Comparison of ENCODE assay signal across 12 cellular contexts in genomic region chr16:67181346-67181745, GRCh38. TPM values are rescaled to one million over a fixed set of nuclear protein-coding genes. Genes with fewer than 3 reads are reported as not detected.
A peak's percentile ranks its signal among the peaks of the same experiment; 100 is the strongest.
DNase-seq lines count a peak whose midpoint lies in the region; ATAC-seq, FAIRE-seq and TF ChIP-seq lines count a peak whose summit lies in the region.
"Had no signal": no experiment of that assay in that cellular context is flagged by ENCODE, and none has a peak within 500 bp of the region (broad histone marks: within the 10 kb centered on the region; RNA-seq: fewer than 3 reads in every experiment).

No MANE protein-coding gene starts in this region.

- TF ChIP-seq CTCF in SK-N-SH (IDR thresholded peaks at IDR 0.05) (no peak), astrocyte (IDR thresholded peaks at IDR 0.05; ENCODE audit: insufficient read depth, low read depth, low read length) (no peak), upper lobe of right lung (IDR thresholded peaks at IDR 0.05) (no peak)

- peaks cover 14% of the 10 kb centered on the region for H3K27me3 Mint-ChIP-seq in astrocyte (ENCODE audit: low read depth, unreplicated experiment)

- H3K27ac Mint-ChIP-seq in astrocyte (ENCODE audit: unreplicated experiment) = no peak overlapping the region
- H3K27ac Mint-ChIP-seq: stimulated activated effector memory CD8-positive, alpha-beta T cell treated with anti-CD3 and anti-CD28 coated beads, Interleukin-12 subunit alpha, Interleukin-12 subunit beta, amount 100 ng/mL, for 72 hours had no signal

- no peak for DNase-seq in SK-N-SH
- DNase-seq in astrocyte (ENCODE audit: low read depth) = peak; percentile 79
- peak; percentile 91 for DNase-seq in hepatic stellate cell (ENCODE audit: low spot score)
- DNase-seq in upper lobe of right lung = no peak
- no peak for DNase-seq in MV-4-11 (lab: John Stamatoyannopoulos, UW)
- no peak for DNase-seq in middle frontal gyrus (ENCODE audit: extremely low spot score, low spot score)
- DNase-seq in effector CD8-positive, alpha-beta T cell (lab: John Stamatoyannopoulos, UW) = no peak
- DNase-seq: activated T-cell treated with anti-CD3 and anti-CD28 coated beads, Interleukin-2, amount 50 U/mL, for 1 hour; NCI-H2081 treated with DMSO at 0.1 percent for 48 hours had no signal

- POLR2A ChIA-PET in SK-N-SH (lab: Yijun Ruan, JAX) = interaction anchor here (0.8 kb wide), 1 partner anchor 11 kb away, joined by 3 read pairs; the partner anchor contains the start of gene NOL3

- H3K9me3 Mint-ChIP-seq in astrocyte (ENCODE audit: unreplicated experiment) = peaks cover 2% of the 10 kb centered on the region
- H3K9me3 Mint-ChIP-seq: stimulated activated effector memory CD8-positive, alpha-beta T cell treated with anti-CD3 and anti-CD28 coated beads, Interleukin-12 subunit alpha, Interleukin-12 subunit beta, amount 100 ng/mL, for 72 hours had no signal

- H3K27me3 ChIP-seq in SK-N-SH (ENCODE audit: insufficient read depth) (no peaks in the 10 kb centered on the region), astrocyte (ENCODE audit: insufficient read depth, low read length) (no peaks in the 10 kb centered on the region), upper lobe of right lung (no peaks in the 10 kb centered on the region)

- no peak overlapping the region for H3K4me3 Mint-ChIP-seq in astrocyte (ENCODE audit: unreplicated experiment)
- H3K4me3 Mint-ChIP-seq: stimulated activated effector memory CD8-positive, alpha-beta T cell treated with anti-CD3 and anti-CD28 coated beads, Interleukin-12 subunit alpha, Interleukin-12 subunit beta, amount 100 ng/mL, for 72 hours had no signal

- H3K36me3 ChIP-seq in SK-N-SH (replicated peaks in 1 of 2; ENCODE audit: control insufficient read depth in 1 of 2, insufficient read depth in 2 of 2, low read length in 1 of 2) (no peaks in the 10 kb centered on the region), astrocyte (ENCODE audit: insufficient read depth, low read length) (no peaks in the 10 kb centered on the region), upper lobe of right lung (no peaks in the 10 kb centered on the region)

- FAIRE-seq in astrocyte (lab: Jason Lieb, UNC) = no peak
- FAIRE-seq: A549 had no signal

- WGBS in SK-N-SH (ENCODE audit: low lambda C conversion rate) = 44% methylated on average over 2 of the region's 2 CpGs

- TF ChIP-seq RAD21 in SK-N-SH (IDR thresholded peaks at IDR 0.05; ENCODE audit: low read length) = no peak

- H3K4me1 ChIP-seq in SK-N-SH (ENCODE audit: control insufficient read depth in 1 of 2, insufficient read depth in 2 of 2, low read depth in 1 of 2, low read length in 1 of 2) = peaks cover 14 to 44% of the 10 kb centered on the region in 2 experiments
- H3K4me1 ChIP-seq in astrocyte (ENCODE audit: insufficient read depth, low read length) = peaks cover 33% of the 10 kb centered on the region
- H3K4me1 ChIP-seq in upper lobe of right lung = peaks cover 39% of the 10 kb centered on the region

- H3K4me2 ChIP-seq in SK-N-SH (peak overlapping the region; percentile 92), astrocyte (ENCODE audit: low read length) (peak overlapping the region; percentile 64)
- H3K4me2 ChIP-seq: A549 had no signal

- peaks cover 10% of the 10 kb centered on the region for H3K4me1 Mint-ChIP-seq in astrocyte (ENCODE audit: low read depth, unreplicated experiment)

- no peaks in the 10 kb centered on the region for H3K9me2 ChIP-seq in SK-N-SH

- peaks cover 22% of the 10 kb centered on the region for H3K79me2 ChIP-seq in SK-N-SH (ENCODE audit: insufficient read depth)
- peaks cover 23% of the 10 kb centered on the region for H3K79me2 ChIP-seq in astrocyte (ENCODE audit: insufficient read depth, low read length)

- no peaks in the 10 kb centered on the region for H3K9me3 ChIP-seq in SK-N-SH
- H3K9me3 ChIP-seq in astrocyte (ENCODE audit: insufficient read depth, low read depth, low read length) = no peaks in the 10 kb centered on the region
- no peaks in the 10 kb centered on the region for H3K9me3 ChIP-seq in upper lobe of right lung
- H3K9me3 ChIP-seq: A549 had no signal

- intact Hi-C loops in upper lobe of right lung (cut with DNase I) = no loop called here

- ATAC-seq in SK-N-SH treated with all-trans-retinoic acid at 6 μM for 48 hours = no peak
- no peak for ATAC-seq in upper lobe of right lung
- ATAC-seq: A549; stimulated activated effector memory CD8-positive, alpha-beta T cell treated with anti-CD3 and anti-CD28 coated beads, Interleukin-12 subunit alpha, Interleukin-12 subunit beta, amount 100 ng/mL, for 72 hours had no signal

- CTCF ChIA-PET in SK-N-SH (lab: Yijun Ruan, JAX) = interaction anchor here (1.3 to 2.5 kb wide), 5 partner anchors 11 to 227 kb away, joined by 4 to 7 read pairs (median 5); partner anchors contain the start of gene NOL3

- H3K27ac ChIP-seq in SK-N-SH (ENCODE audit: low read depth in 2 of 2, low read length in 1 of 2) (peak overlapping the region in 1 of 2 experiments; percentile 51; a peak in 3 of 4 replicates), astrocyte (ENCODE audit: low read depth, low read length) (no peak overlapping the region), upper lobe of right lung (peak overlapping the region; percentile 24)
- H3K27ac ChIP-seq: A549 had no signal

- H3K9ac ChIP-seq in SK-N-SH = no peak overlapping the region
- no peak overlapping the region for H3K9ac ChIP-seq in astrocyte (ENCODE audit: low read length)

- H3K4me3 ChIP-seq in SK-N-SH (ENCODE audit: low read depth in 2 of 2, low read length in 1 of 2) = peak overlapping the region in 1 of 2 experiments; percentile 82; a peak in 2 of 4 replicates
- no peak overlapping the region for H3K4me3 ChIP-seq in astrocyte (ENCODE audit: insufficient read depth, low read depth, low read length)
- H3K4me3 ChIP-seq in upper lobe of right lung = no peak overlapping the region
- H3K4me3 ChIP-seq: A549 had no signal

- H2AFZ ChIP-seq in SK-N-SH (ENCODE audit: low read depth) (no peak overlapping the region), astrocyte (ENCODE audit: low read depth, low read length) (no peak overlapping the region)

- no peak for TF ChIP-seq EP300 in SK-N-SH (IDR thresholded peaks at IDR 0.05; ENCODE audit: borderline replicate concordance in 1 of 2, low read depth in 1 of 2, low read length in 1 of 2)

- H4K20me1 ChIP-seq in SK-N-SH (ENCODE audit: insufficient read depth) (peaks cover 10% of the 10 kb centered on the region), astrocyte (ENCODE audit: insufficient read depth, low read length) (peaks cover 71% of the 10 kb centered on the region)

- peaks cover 12% of the 10 kb centered on the region for H3K36me3 Mint-ChIP-seq in astrocyte (ENCODE audit: low read depth, unreplicated experiment)

- H3F3A ChIP-seq in SK-N-SH (replicated peaks; ENCODE audit: insufficient read depth) = peaks cover 38% of the 10 kb centered on the region

TF ChIP-seq in SK-N-SH, 30 proteins besides CTCF, POLR2A, EP300 and RAD21 (continues in another document):
- TF ChIP-seq NFIC (IDR thresholded peaks at IDR 0.05; ENCODE audit: borderline replicate concordance) = peak; percentile 66; the same call in 1 of the 2 replicates
- peak; percentile 78; the same call in 1 of the 2 replicates for TF ChIP-seq FOSL2 (IDR thresholded peaks at IDR 0.05; ENCODE audit: borderline replicate concordance, low read depth)
- TF ChIP-seq PBX3 (IDR thresholded peaks at IDR 0.05) = peak; percentile 63

TF ChIP-seq in SK-N-SH treated with all-trans-retinoic acid at 6 μM for 48 hours, 23 proteins besides CTCF, POLR2A, EP300 and RAD21:
- TF ChIP-seq PATZ1 (CRISPR knock-in tag; IDR thresholded peaks at IDR 0.05; ENCODE audit: borderline replicate concordance) = no peak
- no peak for TF ChIP-seq TCF4 (CRISPR knock-in tag; IDR thresholded peaks at IDR 0.05; ENCODE audit: borderline replicate concordance)
- TF ChIP-seq BACH2 (CRISPR knock-in tag; IDR thresholded peaks at IDR 0.05; ENCODE audit: borderline replicate concordance) = no peak

RNA-seq across cellular contexts. Expression of gene MATCAP1, which starts 2.4 kb away (rescaled TPM):
- polyA plus RNA-seq in SK-N-SH (2012; rRNA removed) = 68.5 and 83.5 TPM in 2 replicates
- polyA plus RNA-seq in SK-N-SH (2012; cell fraction: cytosol; rRNA removed) = 9.5 and 20.4 TPM in 2 replicates
- 409 and 450 TPM in 2 replicates for polyA plus RNA-seq in SK-N-SH (2012; cell fraction: nucleus; rRNA removed)
- total RNA-seq in astrocyte (26.1 TPM in 2 replicates), upper lobe of right lung (28.4 TPM)

RNA-seq across cellular contexts. Expression of gene EXOC3L1, which starts 8.6 kb away (rescaled TPM):
- 0.46 and 0.83 TPM in 2 replicates for polyA plus RNA-seq in SK-N-SH (2012; rRNA removed)
- 0.22 and 0.26 TPM in 2 replicates for polyA plus RNA-seq in SK-N-SH (2012; cell fraction: cytosol; rRNA removed)
- polyA plus RNA-seq in SK-N-SH (2012; cell fraction: nucleus; rRNA removed) = 1.8 and 3.1 TPM in 2 replicates
- 0.45 and 0.62 TPM in 2 replicates for total RNA-seq in astrocyte
- total RNA-seq in upper lobe of right lung = 17.1 TPM

RNA-seq across cellular contexts. Expression of gene E2F4, which starts 10.6 kb away (rescaled TPM):
- polyA plus RNA-seq in SK-N-SH (2012; rRNA removed) = 168 and 210 TPM in 2 replicates
- polyA plus RNA-seq in SK-N-SH (2012; cell fraction: cytosol; rRNA removed) = 67.3 and 95.5 TPM in 2 replicates
- 745 and 747 TPM in 2 replicates for polyA plus RNA-seq in SK-N-SH (2012; cell fraction: nucleus; rRNA removed)
- total RNA-seq in astrocyte (44.7 and 51.2 TPM in 2 replicates), upper lobe of right lung (68.2 TPM)

RNA-seq across cellular contexts. Expression of gene NOL3, which starts 11.0 kb away (rescaled TPM):
- 34.1 and 38.7 TPM in 2 replicates for polyA plus RNA-seq in SK-N-SH (2012; rRNA removed)
- polyA plus RNA-seq in SK-N-SH (2012; cell fraction: cytosol; rRNA removed) = 16.9 and 22.0 TPM in 2 replicates
- polyA plus RNA-seq in SK-N-SH (2012; cell fraction: nucleus; rRNA removed) = 131 and 167 TPM in 2 replicates
- total RNA-seq in astrocyte (9.5 and 10.9 TPM in 2 replicates), upper lobe of right lung (59.7 TPM)

RNA-seq across cellular contexts. Expression of gene HSF4, which starts 16.8 kb away (rescaled TPM):
- 33.4 and 44.4 TPM in 2 replicates for polyA plus RNA-seq in SK-N-SH (2012; rRNA removed)
- 2.1 and 4.7 TPM in 2 replicates for polyA plus RNA-seq in SK-N-SH (2012; cell fraction: cytosol; rRNA removed)
- polyA plus RNA-seq in SK-N-SH (2012; cell fraction: nucleus; rRNA removed) = 393 and 428 TPM in 2 replicates
- total RNA-seq in astrocyte (4.4 and 4.5 TPM in 2 replicates), upper lobe of right lung (87.8 TPM)

Comparison
In these comparisons a context has a peak if more than half of its experiments do, and no peak if none do; other contexts are left out.
1. DNase-seq: peak in astrocyte (single experiment) and hepatic stellate cell (single experiment); none in SK-N-SH (single experiment), upper lobe of right lung (single experiment), MV-4-11 (single experiment), middle frontal gyrus (single experiment) and effector CD8-positive, alpha-beta T cell (single experiment).
2. RNA of gene EXOC3L1, which starts 8.6 kb away (total RNA-seq): 17.1 TPM in upper lobe of right lung (single experiment); 0.45 to 0.62 TPM in astrocyte; every median in the first group is over 10 times any median in the second.